ENCODE assay signal across 18 cellular contexts in genomic region chr21:42038393-42038792, GRCh38. TPM values are rescaled to one million over a fixed set of nuclear protein-coding genes. Genes with fewer than 3 reads are reported as not detected.
DNase-seq lines count a peak whose midpoint lies in the region; ATAC-seq, FAIRE-seq and TF ChIP-seq lines count a peak whose summit lies in the region.
"Had no signal": no experiment of that assay in that cellular context is flagged by ENCODE, and none has a peak within 500 bp of the region (broad histone marks: within the 10 kb centered on the region; RNA-seq: fewer than 3 reads in every experiment).

No MANE protein-coding gene starts in this region.

- H3K4me3 ChIP-seq in Caco-2 (ENCODE audit: low read depth, low read length): no peak overlapping the region
- H3K4me3 ChIP-seq in HepG2 (replicated peaks in 1 of 3; ENCODE audit: insufficient read depth in 1 of 3, low read depth in 2 of 3, low read length in 3 of 3): peak overlapping the region in 1 of 3 experiments; percentile 43; a peak in 1 of 6 replicates
- no peak overlapping the region for H3K4me3 ChIP-seq in sigmoid colon

- in situ Hi-C loops in HepG2 (cut with HindIII; ENCODE audit: extremely low pct_ligation_motif_present, low pct_unique_long_range_greater_than_20kb): no loop called here

- CTCF ChIA-PET in Caco-2 (lab: Charles Lee) (no interaction called here), HepG2 (lab: Yijun Ruan, JAX; ENCODE audit: low intra/inter-chr PET ratio, low total read pairs) (no interaction called here)

- H3K4me3 Mint-ChIP-seq in Caco-2 (ENCODE audit: unreplicated experiment): no peak overlapping the region
- H3K4me3 Mint-ChIP-seq in T-helper 17 cell: no peak overlapping the region
- H3K4me3 Mint-ChIP-seq in natural killer cell: no peak overlapping the region
- H3K4me3 Mint-ChIP-seq: B cell; CD8-positive, alpha-beta T cell had no signal

- POLR2A ChIA-PET in Caco-2 (lab: Charles Lee) (no interaction called here), HepG2 (lab: Yijun Ruan, JAX) (interaction anchor here (1.1 kb wide), 1 partner anchor 29 kb away, joined by 4 read pairs; the partner anchor contains the start of gene ZBTB21)

- intact Hi-C loops in Caco-2 (cut with micrococcal nuclease; ENCODE audit: unreplicated experiment) (no loop called here), HepG2 (cut with micrococcal nuclease; ENCODE audit: unreplicated experiment) (no loop called here), sigmoid colon (cut with DNase I) (no loop called here), natural killer cell (cut with micrococcal nuclease) (no loop called here)

- no peak overlapping the region for H2AFZ ChIP-seq in HepG2 (ENCODE audit: low read length)

- no peak for FAIRE-seq in HepG2 (lab: Jason Lieb, UNC)

- no TSS peak for BruUV-seq in Caco-2 (replicated peaks; lab: Mats Ljungman, UMichigan)
- no TSS peak for BruUV-seq in HepG2 (replicated peaks; lab: Mats Ljungman, UMichigan)

- no peak for TF ChIP-seq RAD21 in HepG2 (CRISPR knock-in tag; IDR thresholded peaks at IDR 0.05)

- H3K9ac ChIP-seq in HepG2 (ENCODE audit: insufficient read depth, low read depth, low read length): no peak overlapping the region

- H3K9me3 ChIP-seq in Caco-2: no peaks in the 10 kb centered on the region
- H3K9me3 ChIP-seq in T-helper 17 cell (ENCODE audit: control insufficient read depth, low read length, poor library complexity, severe bottlenecking): no peaks in the 10 kb centered on the region
- H3K9me3 ChIP-seq in HepG2 (ENCODE audit: low read length): no peaks in the 10 kb centered on the region
- H3K9me3 ChIP-seq in sigmoid colon: no peaks in the 10 kb centered on the region

- no peak for TF ChIP-seq CTCF in Caco-2 (IDR thresholded peaks at IDR 0.05; ENCODE audit: insufficient read depth in 1 of 2, low read depth in 1 of 2, low read length in 1 of 2, severe bottlenecking in 1 of 2, unreplicated experiment in 1 of 2)
- TF ChIP-seq CTCF in HepG2 (CRISPR knock-in tag; IDR thresholded peaks at IDR 0.05): no peak
- TF ChIP-seq CTCF in sigmoid colon (IDR thresholded peaks at IDR 0.05): no peak
- no peak for TF ChIP-seq CTCF in natural killer cell (IDR thresholded peaks at IDR 0.05)

- H3K27me3 ChIP-seq in Caco-2 (replicated peaks; ENCODE audit: control insufficient read depth, insufficient read depth, low read length) (no peaks in the 10 kb centered on the region), HepG2 (ENCODE audit: control insufficient read depth in 1 of 2, insufficient read depth in 2 of 2, low read length in 2 of 2) (peaks cover 0 to 26% of the 10 kb centered on the region in 2 experiments; a peak in 3 of 5 replicates), sigmoid colon (no peaks in the 10 kb centered on the region)

- H3K4me1 ChIP-seq in Caco-2: peaks cover 20% of the 10 kb centered on the region
- H3K4me1 ChIP-seq in HepG2 (ENCODE audit: insufficient read depth, low read length): peaks cover 38% of the 10 kb centered on the region
- peaks cover 0 to 19% (median 10%) of the 10 kb centered on the region in 4 donors for H3K4me1 ChIP-seq in sigmoid colon

- H3K4me2 ChIP-seq in HepG2 (ENCODE audit: low read depth, low read length): peak overlapping the region; percentile 78

- H3K27ac ChIP-seq in HepG2 (ENCODE audit: extremely low read length, insufficient read depth, low read length) (peak overlapping the region; percentile 1), sigmoid colon (no peak overlapping the region)

- ATAC-seq in T-helper 17 cell (no peak), HepG2 (peak; percentile 12; the same call in 2 of the 3 replicates), natural killer cell (no peak), GM21825 (IDR thresholded peaks at IDR 0.05; ENCODE audit: unreplicated experiment) (no peak), HG02588 (IDR thresholded peaks at IDR 0.05; ENCODE audit: unreplicated experiment) (no peak)
- ATAC-seq: CD8-positive, alpha-beta T cell had no signal

- H3K27ac Mint-ChIP-seq in Caco-2 (ENCODE audit: unreplicated experiment): peak overlapping the region; percentile 61
- peak overlapping the region; percentile 61 for H3K27ac Mint-ChIP-seq in T-helper 17 cell
- H3K27ac Mint-ChIP-seq in natural killer cell: no peak overlapping the region
- H3K27ac Mint-ChIP-seq: B cell; CD8-positive, alpha-beta T cell had no signal

- no peaks in the 10 kb centered on the region for H3K79me2 ChIP-seq in HepG2 (ENCODE audit: insufficient read depth, low read length)

- H3K27me3 Mint-ChIP-seq in Caco-2 (ENCODE audit: insufficient read depth, unreplicated experiment) (no peaks in the 10 kb centered on the region), T-helper 17 cell (peaks cover 7% of the 10 kb centered on the region), natural killer cell (ENCODE audit: low read depth in 2 of 2) (peaks cover 9 to 13% of the 10 kb centered on the region in 2 donors)

- TF ChIP-seq POLR2A in HepG2 (IDR thresholded peaks at IDR 0.05; ENCODE audit: insufficient read depth in 1 of 2, low read depth in 2 of 2, low read length in 2 of 2): no peak
- TF ChIP-seq POLR2A in sigmoid colon (IDR thresholded peaks at IDR 0.05): no peak

- H4K20me1 ChIP-seq in HepG2 (ENCODE audit: insufficient read depth, low read length): no peaks in the 10 kb centered on the region

- H3K4me1 Mint-ChIP-seq in Caco-2 (ENCODE audit: low read depth, unreplicated experiment) (peaks cover 23% of the 10 kb centered on the region), T-helper 17 cell (peaks cover 17% of the 10 kb centered on the region), natural killer cell (no peaks in the 10 kb centered on the region)

- WGBS in HepG2 (ENCODE audit: low lambda C conversion rate): 68% methylated on average over 10 of the region's 10 CpGs
- 92% methylated on average over 10 of the region's 10 CpGs for WGBS in sigmoid colon, 2 donors

- H3K9me3 Mint-ChIP-seq in Caco-2 (ENCODE audit: unreplicated experiment) (peaks cover 8% of the 10 kb centered on the region), natural killer cell (no peaks in the 10 kb centered on the region)
- H3K9me3 Mint-ChIP-seq: CD8-positive, alpha-beta T cell had no signal

- no peak for TF ChIP-seq EP300 in HepG2 (IDR thresholded peaks at IDR 0.05; ENCODE audit: low read depth in 2 of 2, low read length in 2 of 2)
- no peak for TF ChIP-seq EP300 in HepG2 (CRISPR knock-in tag; IDR thresholded peaks at IDR 0.05; ENCODE audit: borderline replicate concordance)
- TF ChIP-seq EP300 in sigmoid colon (IDR thresholded peaks at IDR 0.05): no peak

- no peaks in the 10 kb centered on the region for H3K36me3 ChIP-seq in Caco-2 (ENCODE audit: control insufficient read depth, insufficient read depth, low read length)
- no peaks in the 10 kb centered on the region for H3K36me3 ChIP-seq in HepG2 (replicated peaks in 1 of 2; ENCODE audit: control insufficient read depth in 1 of 2, insufficient read depth in 2 of 2, low read length in 2 of 2)
- no peaks in the 10 kb centered on the region for H3K36me3 ChIP-seq in sigmoid colon

- H3K36me3 Mint-ChIP-seq in Caco-2 (ENCODE audit: insufficient read depth, unreplicated experiment): no peaks in the 10 kb centered on the region
- peaks cover 4% of the 10 kb centered on the region for H3K36me3 Mint-ChIP-seq in T-helper 17 cell (ENCODE audit: low read depth)
- no peaks in the 10 kb centered on the region for H3K36me3 Mint-ChIP-seq in natural killer cell
- H3K36me3 Mint-ChIP-seq: CD8-positive, alpha-beta T cell had no signal

- DNase-seq in Caco-2: no peak
- no peak for DNase-seq in T-helper 17 cell
- DNase-seq in HepG2 (ENCODE audit: low spot score): no peak
- peak; percentile 52 for DNase-seq in sigmoid colon
- no peak for DNase-seq in natural killer cell
- DNase-seq in NCI-H128 (lab: John Stamatoyannopoulos, UW; ENCODE audit: unreplicated experiment): no peak
- DNase-seq: ACHN; CD8-positive, alpha-beta T cell; MM.1S; NCI-H1417; NCI-H2029; NCI-H510A; SIG-M5 had no signal

RNA-seq across cellular contexts. Expression of gene ZBTB21, which starts 28.2 kb away (rescaled TPM):
- total RNA-seq in Caco-2 (2022): 21.4 and 23.3 TPM in 2 replicates
- 100 to 1,000 TPM; 110 to 118 TPM for total RNA-seq in T-helper 17 cell
- 6.1 and 7.7 TPM in 2 replicates for total RNA-seq in HepG2 (2016; rRNA removed; fragmentation: Illumina TruSeq; extraction: Trizol)
- total RNA-seq in HepG2 (2016; cell fraction: cytosol; rRNA removed; fragmentation: Illumina TruSeq; extraction: Trizol; ENCODE audit: low read depth): 0.97 and 1.3 TPM in 2 replicates
- 5.5 and 8.3 TPM in 2 replicates for total RNA-seq in HepG2 (2016; cell fraction: insoluble cytoplasmic fraction; rRNA removed; fragmentation: Illumina TruSeq; extraction: Trizol)
- 3.0 and 3.4 TPM in 2 replicates for total RNA-seq in HepG2 (2016; cell fraction: membrane; rRNA removed; fragmentation: Illumina TruSeq; extraction: Trizol)
- total RNA-seq in HepG2 (2016; cell fraction: nucleus; rRNA removed; fragmentation: Illumina TruSeq; extraction: Trizol): 8.5 and 10.3 TPM in 2 replicates
- 2.5 and 4.5 TPM in 2 replicates for polyA plus RNA-seq in HepG2 (2011; rRNA removed)
- polyA plus RNA-seq in HepG2 (2011; cell fraction: cytosol; rRNA removed): 1.6 and 2.3 TPM in 2 replicates
- polyA plus RNA-seq in HepG2 (2011; cell fraction: nucleus; rRNA removed): 4.3 and 8.3 TPM in 2 replicates
- 3.7 and 5.1 TPM in 2 replicates for polyA plus RNA-seq in HepG2 (2012)
- polyA plus RNA-seq in HepG2 (2016; cell fraction: cytosol; fragmentation: Illumina TruSeq; extraction: Trizol; ENCODE audit: low read depth): 0.25 TPM in 2 replicates
- 5.7 and 5.8 TPM in 2 replicates for polyA plus RNA-seq in HepG2 (2016; cell fraction: insoluble cytoplasmic fraction; fragmentation: Illumina TruSeq; extraction: Trizol; ENCODE audit: low read depth)
- polyA plus RNA-seq in HepG2 (2016; cell fraction: membrane; fragmentation: Illumina TruSeq; extraction: Trizol; ENCODE audit: low read depth): 0.60 and 0.90 TPM in 2 replicates
- polyA plus RNA-seq in HepG2 (2016; cell fraction: nucleus; fragmentation: Illumina TruSeq; extraction: Trizol; ENCODE audit: insufficient read depth, low read depth): 8.0 and 9.0 TPM in 2 replicates
- 6.1 and 21.7 TPM in 2 replicates for polyA minus RNA-seq in HepG2 (2011; rRNA and poly(A)+ RNA removed; ENCODE audit: low replicate concordance)
- 4.0 and 6.0 TPM in 2 replicates for polyA minus RNA-seq in HepG2 (2011; cell fraction: cytosol; rRNA and poly(A)+ RNA removed)
- polyA minus RNA-seq in HepG2 (2011; cell fraction: nucleus; rRNA and poly(A)+ RNA removed): 14.5 and 16.0 TPM in 2 replicates
- total RNA-seq in sigmoid colon: 10 to 100 TPM in 1 of 4 donors, 1 to 10 TPM in 3; 6.9 to 14.7 (median 7.7) TPM
- 1 to 10 TPM; 1.8 to 2.9 (median 2.8) TPM for polyA plus RNA-seq in sigmoid colon
- total RNA-seq in natural killer cell: 100 to 1,000 TPM in 2 of 3 donors, 10 to 100 TPM in 1; 78.2 to 113 (median 100) TPM

RNA-seq across cellular contexts. Expression of gene UMODL1, which starts 32.7 kb away (rescaled TPM):
- 0.20 and 0.21 TPM in 2 replicates for total RNA-seq in Caco-2 (2022)
- total RNA-seq in T-helper 17 cell: under 1 TPM; 0.23 to 0.99 TPM
- not detected in 2 replicates for total RNA-seq in HepG2 (2016; rRNA removed; fragmentation: Illumina TruSeq; extraction: Trizol)
- not detected in 2 replicates for total RNA-seq in HepG2 (2016; cell fraction: cytosol; rRNA removed; fragmentation: Illumina TruSeq; extraction: Trizol; ENCODE audit: low read depth)
- not detected in 2 replicates for total RNA-seq in HepG2 (2016; cell fraction: insoluble cytoplasmic fraction; rRNA removed; fragmentation: Illumina TruSeq; extraction: Trizol)
- not detected in 2 replicates for total RNA-seq in HepG2 (2016; cell fraction: membrane; rRNA removed; fragmentation: Illumina TruSeq; extraction: Trizol)
- total RNA-seq in HepG2 (2016; cell fraction: nucleus; rRNA removed; fragmentation: Illumina TruSeq; extraction: Trizol): not detected in 2 replicates
- polyA plus RNA-seq in HepG2 (2011; rRNA removed): not detected in 2 replicates
- polyA plus RNA-seq in HepG2 (2011; cell fraction: cytosol; rRNA removed): not detected in 2 replicates
- not detected in 2 replicates for polyA plus RNA-seq in HepG2 (2011; cell fraction: nucleus; rRNA removed)
- not detected in 2 replicates for polyA plus RNA-seq in HepG2 (2012)
- not detected in 2 replicates for polyA plus RNA-seq in HepG2 (2016; cell fraction: cytosol; fragmentation: Illumina TruSeq; extraction: Trizol; ENCODE audit: low read depth)
- not detected in 2 replicates for polyA plus RNA-seq in HepG2 (2016; cell fraction: insoluble cytoplasmic fraction; fragmentation: Illumina TruSeq; extraction: Trizol; ENCODE audit: low read depth)
- polyA plus RNA-seq in HepG2 (2016; cell fraction: membrane; fragmentation: Illumina TruSeq; extraction: Trizol; ENCODE audit: low read depth): not detected in 2 replicates
- polyA plus RNA-seq in HepG2 (2016; cell fraction: nucleus; fragmentation: Illumina TruSeq; extraction: Trizol; ENCODE audit: insufficient read depth, low read depth): not detected in 2 replicates
- polyA minus RNA-seq in HepG2 (2011; rRNA and poly(A)+ RNA removed; ENCODE audit: low replicate concordance): not detected in 2 replicates
- not detected in 2 replicates for polyA minus RNA-seq in HepG2 (2011; cell fraction: cytosol; rRNA and poly(A)+ RNA removed)
- polyA minus RNA-seq in HepG2 (2011; cell fraction: nucleus; rRNA and poly(A)+ RNA removed): not detected in 2 replicates
- total RNA-seq in sigmoid colon: not detected
- under 1 TPM in 2 of 3 donors, not detected in 1; 0.13 to 0.23 TPM for polyA plus RNA-seq in sigmoid colon
- under 1 TPM in 2 of 3 donors, not detected in 1; 0.14 to 0.28 TPM for total RNA-seq in natural killer cell
- total RNA-seq: H4, RPMI7951 had no signal

Comparison
In these comparisons a context has a peak if more than half of its experiments do, and no peak if none do; other contexts are left out.
1. H3K27ac Mint-ChIP-seq: peak in Caco-2 (single experiment) and T-helper 17 cell (single experiment); none in natural killer cell (0 of 2).